ENCODE assay signal across 19 cellular contexts in genomic region chr5:180433029-180433416, GRCh38.
"Had no signal": no experiment of that assay in that cellular context is flagged by ENCODE, and none has a peak within 500 bp of the region (broad histone marks: within the 10 kb centered on the region; RNA-seq: fewer than 3 reads in every experiment).

No MANE protein-coding gene starts in this region.

- H3K27ac Mint-ChIP-seq: activated naive CD4-positive, alpha-beta T cell treated with anti-CD3 and anti-CD28 coated beads, Interleukin-2, amount 10 ng/mL, durations not matched to agents 7 days and 5 days; mesothelial cell of epicardium had no signal

- H3K27me3 Mint-ChIP-seq: activated naive CD4-positive, alpha-beta T cell treated with anti-CD3 and anti-CD28 coated beads, Interleukin-2, amount 10 ng/mL, durations not matched to agents 7 days and 5 days had no signal

- H3K4me3 Mint-ChIP-seq: activated naive CD4-positive, alpha-beta T cell treated with anti-CD3 and anti-CD28 coated beads, Interleukin-2, amount 10 ng/mL, durations not matched to agents 7 days and 5 days; mesothelial cell of epicardium had no signal

- ATAC-seq: left cardiac atrium, pancreas, sciatic nerve, upper lobe of right lung had no signal

- H3K36me3 Mint-ChIP-seq: activated naive CD4-positive, alpha-beta T cell treated with anti-CD3 and anti-CD28 coated beads, Interleukin-2, amount 10 ng/mL, durations not matched to agents 7 days and 5 days; mesothelial cell of epicardium; naive B cell had no signal

- DNase-seq: activated CD4-positive, alpha-beta T cell treated with anti-CD3 and anti-CD28 coated beads for 4 hours; activated CD4-positive, alpha-beta T cell treated with anti-CD3 and anti-CD28 coated beads, Interleukin-2, amount 50 U/mL, for 4 hours; activated effector memory CD4-positive, alpha-beta T cell treated with anti-CD3 and anti-CD28 coated beads, Interleukin-2, amount 50 U/mL, for 16 hours; activated naive CD4-positive, alpha-beta T cell treated with anti-CD3 and anti-CD28 coated beads, Interleukin-2, amount 10 ng/mL, durations not matched to agents 7 days and 5 days; central memory CD4-positive, alpha-beta T cell; dermis blood vessel endothelial cell; effector CD4-positive, alpha-beta T cell; left cardiac atrium; mammary epithelial cell; naive B cell; retina; stimulated activated CD4-positive, alpha-beta T cell treated with anti-CD3 and anti-CD28 coated beads, Interleukin-12 subunit alpha, Interleukin-12 subunit beta, amount 100 ng/mL, for 4 hours; stimulated activated CD4-positive, alpha-beta T cell treated with anti-CD3 and anti-CD28 coated beads, Interleukin-4, amount 100 ng/mL, for 1 hour; stomach; tibial artery; upper lobe of right lung had no signal

- H3K4me1 Mint-ChIP-seq: activated naive CD4-positive, alpha-beta T cell treated with anti-CD3 and anti-CD28 coated beads, Interleukin-2, amount 10 ng/mL, durations not matched to agents 7 days and 5 days; mesothelial cell of epicardium had no signal

- H3K9me3 Mint-ChIP-seq: mesothelial cell of epicardium had no signal
